31 cellular contexts compared by ENCODE assay signal in genomic region chr2:117108741-117109267, GRCh38.
"Had no signal": no experiment of that assay in that cellular context is flagged by ENCODE, and none has a peak within 500 bp of the region (broad histone marks: within the 10 kb centered on the region; RNA-seq: fewer than 3 reads in every experiment).

No MANE protein-coding gene starts in this region.

- H3K4me3 ChIP-seq: ovary, psoas muscle, skin epidermis, smooth muscle cell, spleen, suprapubic skin, testis, tibial artery, transverse colon, upper lobe of left lung, uterus had no signal

- H3K36me3 ChIP-seq: ovary, spleen, suprapubic skin, tibial artery, transverse colon, upper lobe of left lung, uterus had no signal

- H3K27ac Mint-ChIP-seq: naive B cell; naive thymus-derived CD8-positive, alpha-beta T cell; natural killer cell treated with Interleukin-12 subunit alpha and Interleukin-12 subunit beta and Interleukin-15 and Interleukin-18, amount 100 ng/mL, for 72 hours; nephron progenitor cell; progenitor cell of endocrine pancreas; stimulated activated memory B cell treated with anti-CD40 and anti-IgM and Interleukin-4, amounts not matched to agents 10 μg/mL and 1 μg/mL and 100 μg/mL, for 72 hours; stimulated activated naive CD8-positive, alpha-beta T cell treated with anti-CD3 and anti-CD28 coated beads, Interleukin-15, amount 100 ng/mL, for 72 hours had no signal

- H3K4me2 ChIP-seq: smooth muscle cell had no signal

- H3K79me2 ChIP-seq: parathyroid adenoma had no signal

- H3K9ac ChIP-seq: parathyroid adenoma had no signal

- DNase-seq: naive B cell; naive thymus-derived CD8-positive, alpha-beta T cell; nephron progenitor cell; occipital lobe; ovary; psoas muscle; right cardiac atrium; spleen; stimulated activated CD4-positive, alpha-beta T cell treated with anti-CD3 and anti-CD28 coated beads, Interleukin-12 subunit alpha, Interleukin-12 subunit beta, amount 100 ng/mL, for 4 hours; stimulated activated CD4-positive, alpha-beta T cell treated with anti-CD3 and anti-CD28 coated beads, Interleukin-1b, Interleukin-23, amount 100 ng/mL, for 48 hours; stimulated activated CD4-positive, alpha-beta T cell treated with anti-CD3 and anti-CD28 coated beads, Interleukin-4, amount 100 ng/mL, for 1 hour; stimulated activated CD4-positive, alpha-beta T cell treated with anti-CD3 and anti-CD28 coated beads, Interleukin-4, amount 100 ng/mL, for 4 hours; stimulated activated CD8-positive, alpha-beta memory T cell treated with anti-CD3 and anti-CD28 coated beads, Interleukin-4, amount 100 ng/mL, for 48 hours; stimulated activated naive CD4-positive, alpha-beta T cell; stimulated activated naive CD8-positive, alpha-beta T cell treated with anti-CD3 and anti-CD28 coated beads, Interleukin-15, amount 100 ng/mL, for 72 hours; stimulated activated naive CD8-positive, alpha-beta T cell treated with anti-CD3 and anti-CD28 coated beads, Interleukin-15, Interleukin-2, amounts not matched to agents 100 U/mL and 50 U/mL, for 24 hours; substantia nigra; testis; tibial artery; transverse colon; upper lobe of left lung; uterus had no signal

- H3K36me3 Mint-ChIP-seq: naive B cell; stimulated activated memory B cell treated with anti-CD40 and anti-IgM and Interleukin-4, amounts not matched to agents 10 μg/mL and 1 μg/mL and 100 μg/mL, for 72 hours had no signal

- H3K4me3 Mint-ChIP-seq: naive B cell; naive thymus-derived CD8-positive, alpha-beta T cell; natural killer cell treated with Interleukin-12 subunit alpha and Interleukin-12 subunit beta and Interleukin-15 and Interleukin-18, amount 100 ng/mL, for 72 hours; nephron progenitor cell; neural crest cell; stimulated activated memory B cell treated with anti-CD40 and anti-IgM and Interleukin-4, amounts not matched to agents 10 μg/mL and 1 μg/mL and 100 μg/mL, for 72 hours; stimulated activated naive CD8-positive, alpha-beta T cell treated with anti-CD3 and anti-CD28 coated beads, Interleukin-15, amount 100 ng/mL, for 72 hours had no signal

- H2AFZ ChIP-seq: parathyroid adenoma had no signal

- H3K27me3 ChIP-seq: ovary, spleen, suprapubic skin, testis, tibial artery, transverse colon, upper lobe of left lung, uterus had no signal

- H3K27ac ChIP-seq: ovary, parathyroid adenoma, psoas muscle, skin epidermis, spleen, suprapubic skin, testis, tibial artery, transverse colon, upper lobe of left lung, uterus had no signal

- H3K4me1 Mint-ChIP-seq: naive B cell; naive thymus-derived CD8-positive, alpha-beta T cell; nephron progenitor cell; neural crest cell; stimulated activated memory B cell treated with anti-CD40 and anti-IgM and Interleukin-4, amounts not matched to agents 10 μg/mL and 1 μg/mL and 100 μg/mL, for 72 hours; stimulated activated naive CD8-positive, alpha-beta T cell treated with anti-CD3 and anti-CD28 coated beads, Interleukin-15, amount 100 ng/mL, for 72 hours had no signal

- H3K27me3 Mint-ChIP-seq: naive B cell; naive thymus-derived CD8-positive, alpha-beta T cell; natural killer cell treated with Interleukin-12 subunit alpha and Interleukin-12 subunit beta and Interleukin-15 and Interleukin-18, amount 100 ng/mL, for 72 hours; progenitor cell of endocrine pancreas; stimulated activated memory B cell treated with anti-CD40 and anti-IgM and Interleukin-4, amounts not matched to agents 10 μg/mL and 1 μg/mL and 100 μg/mL, for 72 hours; stimulated activated naive CD8-positive, alpha-beta T cell treated with anti-CD3 and anti-CD28 coated beads, Interleukin-15, amount 100 ng/mL, for 72 hours had no signal

- H3K9me3 ChIP-seq: ovary, psoas muscle, testis, tibial artery, transverse colon, uterus had no signal

- ATAC-seq: naive thymus-derived CD8-positive, alpha-beta T cell; natural killer cell treated with Interleukin-12 subunit alpha and Interleukin-12 subunit beta and Interleukin-15 and Interleukin-18, amount 100 ng/mL, for 72 hours; psoas muscle; right cardiac atrium; sciatic nerve; stimulated activated memory B cell treated with anti-CD40 and anti-IgM and Interleukin-4, amounts not matched to agents 10 μg/mL and 1 μg/mL and 100 μg/mL, for 72 hours; stimulated activated naive CD8-positive, alpha-beta T cell treated with anti-CD3 and anti-CD28 coated beads, Interleukin-15, amount 100 ng/mL, for 72 hours; stimulated activated naive CD8-positive, alpha-beta T cell treated with anti-CD3 and anti-CD28 coated beads, Interleukin-15, Interleukin-2, amounts not matched to agents 100 U/mL and 50 U/mL, for 24 hours had no signal

- H3K4me1 ChIP-seq: parathyroid adenoma, psoas muscle, spleen, suprapubic skin, testis, tibial artery, transverse colon, upper lobe of left lung, uterus had no signal
